Comparison of ENCODE assay signal across 23 cellular contexts in the genomic region with DNA sequence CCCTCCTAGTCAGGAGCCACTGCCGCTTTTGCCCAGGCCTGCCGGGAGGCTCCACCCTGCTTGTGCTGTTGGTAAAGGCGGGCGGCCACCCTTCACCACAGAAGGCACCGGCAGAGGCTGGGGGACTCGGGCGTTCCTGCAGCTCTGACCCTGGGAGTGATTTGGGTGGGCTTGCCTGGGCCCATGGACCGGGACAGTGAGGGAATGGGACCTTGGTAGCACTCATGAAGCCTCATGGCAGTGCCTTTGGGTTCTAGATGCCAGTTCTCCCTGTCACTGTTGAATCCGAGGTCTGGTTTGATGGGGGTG. TPM values are rescaled to one million over a fixed set of nuclear protein-coding genes. Genes with fewer than 3 reads are reported as not detected.
DNase-seq lines count a peak whose midpoint lies in the region; ATAC-seq, FAIRE-seq and TF ChIP-seq lines count a peak whose summit lies in the region.
"Had no signal": no experiment of that assay in that cellular context is flagged by ENCODE, and none has a peak within 500 bp of the region (broad histone marks: within the 10 kb centered on the region; RNA-seq: fewer than 3 reads in every experiment).

No MANE protein-coding gene starts in this region.

- H2AK5ac ChIP-seq in neuronal stem cell (ENCODE audit: low read depth, low read length): no peak overlapping the region

- H3K14ac ChIP-seq in neuronal stem cell (ENCODE audit: low read length): no peak overlapping the region

- H3K27me3 ChIP-seq in cardiac muscle cell (no peaks in the 10 kb centered on the region), GM12878 (replicated peaks in 1 of 2; ENCODE audit: control insufficient read depth in 2 of 2, insufficient read depth in 2 of 2, low read length in 1 of 2) (no peaks in the 10 kb centered on the region), neuronal stem cell (ENCODE audit: control insufficient read depth in 3 of 3, insufficient read depth in 3 of 3, low read depth in 1 of 3, low read length in 3 of 3) (no peaks in the 10 kb centered on the region)
- H3K27me3 ChIP-seq: adrenal gland, colonic mucosa, ovary had no signal

- TF ChIP-seq EP300 in GM12878 (IDR thresholded peaks at IDR 0.05; ENCODE audit: borderline replicate concordance in 1 of 2, control insufficient read depth in 1 of 2, low read depth in 2 of 2, low read length in 2 of 2): no peak

- in situ Hi-C loops in GM12878 (cut with MboI): no loop called here

- H3K23ac ChIP-seq in neuronal stem cell (ENCODE audit: low read depth, low read length, poor library complexity): peak overlapping the region; percentile 65

- no peak overlapping the region for H2AFZ ChIP-seq in GM12878 (ENCODE audit: control insufficient read depth, low read depth, low read length)
- no peak overlapping the region for H2AFZ ChIP-seq in neuronal stem cell (ENCODE audit: low read length)

- peak overlapping the region; percentile 65; the same call in 1 of the 2 replicates for H3K9ac ChIP-seq in GM12878 (ENCODE audit: control insufficient read depth, insufficient read depth, low read length)
- H3K9ac ChIP-seq in neuronal stem cell (ENCODE audit: low read depth, low read length, poor library complexity): peak overlapping the region; percentile 24

- TF ChIP-seq RAD21 in GM12878 (IDR thresholded peaks at IDR 0.05; ENCODE audit: insufficient read depth, low read depth, low read length): no peak

- WGBS in GM12878 (ENCODE audit: insufficient coverage, insufficient replicate concordance, low lambda C conversion rate, missing lambda C conversion rate): 80% methylated on average over 9 of the region's 9 CpGs
- WGBS in neuronal stem cell (ENCODE audit: extremely low coverage in 2 of 2, insufficient read length in 2 of 2, insufficient replicate concordance in 1 of 2), 2 donors: no CpG with 5 or more reads among the region's 9 CpGs

- H3K36me3 ChIP-seq in cardiac muscle cell (peaks cover 8% of the 10 kb centered on the region), GM12878 (ENCODE audit: control insufficient read depth in 2 of 2, insufficient read depth in 2 of 2, low read length in 1 of 2) (peaks cover 5 to 12% of the 10 kb centered on the region in 2 experiments), neuronal stem cell (replicated peaks in 1 of 2; ENCODE audit: control insufficient read depth in 2 of 2, insufficient read depth in 2 of 2, low read length in 2 of 2) (peaks cover 6 to 24% of the 10 kb centered on the region in 2 donors)
- H3K36me3 ChIP-seq: colonic mucosa, ovary had no signal

- no peak for FAIRE-seq in GM12878 (lab: Jason Lieb, UNC)

- no peak overlapping the region for H3K18ac ChIP-seq in neuronal stem cell (ENCODE audit: low read length)

- H3K27ac Mint-ChIP-seq in T-cell: no peak overlapping the region
- H3K27ac Mint-ChIP-seq: activated B cell treated with CpG ODN at 0.5 μM for 24 hours had no signal

- H2BK120ac ChIP-seq in neuronal stem cell (ENCODE audit: low read depth, low read length): no peak overlapping the region

- TF ChIP-seq CTCF in cardiac muscle cell (IDR thresholded peaks at IDR 0.05; ENCODE audit: low read depth, low read length): no peak
- TF ChIP-seq CTCF in GM12878 (IDR thresholded peaks at IDR 0.05 in 2 of 3, conservative IDR thresholded peaks at IDR 0.05 in 1 of 3; ENCODE audit: control insufficient read depth in 2 of 3, extremely low read depth in 1 of 3, insufficient read depth in 1 of 3, low read depth in 3 of 3, low read length in 3 of 3): no peak

- POLR2A ChIA-PET in GM12878 (lab: Charles Lee): interaction anchor here (0.7 to 1.3 kb wide), 2 partner anchors 9 to 211 kb away, joined by 3 to 5 read pairs; partner anchors contain the start of gene CPT1A
- POLR2A ChIA-PET in T-cell (lab: Charles Lee): no interaction called here

- H3K9me3 ChIP-seq in cardiac muscle cell (ENCODE audit: low read depth): no peaks in the 10 kb centered on the region
- no peaks in the 10 kb centered on the region for H3K9me3 ChIP-seq in GM12878 (replicated peaks; ENCODE audit: control insufficient read depth, insufficient read depth, low read length)
- H3K9me3 ChIP-seq in neuronal stem cell (replicated peaks in 1 of 2; ENCODE audit: control insufficient read depth in 2 of 2, insufficient read depth in 1 of 2, low read depth in 1 of 2, low read length in 2 of 2): peaks cover 0 to 2% of the 10 kb centered on the region in 2 donors
- H3K9me3 ChIP-seq: adrenal gland, colonic mucosa, ovary had no signal

- H3K27ac ChIP-seq in cardiac muscle cell (peak overlapping the region; percentile 47), GM12878 (ENCODE audit: control insufficient read depth, insufficient read depth) (peak overlapping the region; percentile 68), neuronal stem cell (replicated peaks; ENCODE audit: low read length) (no peak overlapping the region)
- H3K27ac ChIP-seq: 22Rv1, adrenal gland, colonic mucosa, ovary had no signal

- no peak overlapping the region for H2BK5ac ChIP-seq in neuronal stem cell (ENCODE audit: low read length)

- H4K20me1 ChIP-seq in GM12878 (ENCODE audit: control insufficient read depth, insufficient read depth): no peaks in the 10 kb centered on the region; the same call in 1 of the 2 replicates

- no peak overlapping the region for H3K4me3 Mint-ChIP-seq in T-cell
- H3K4me3 Mint-ChIP-seq: activated B cell treated with CpG ODN at 0.5 μM for 24 hours; naive thymus-derived CD4-positive, alpha-beta T cell had no signal

- CTCF ChIA-PET in GM12878 (lab: Yijun Ruan, JAX) (no interaction called here), T-cell (lab: Charles Lee) (no interaction called here)

- no peak overlapping the region for H2BK12ac ChIP-seq in neuronal stem cell (ENCODE audit: low read length)

- peaks cover 60% of the 10 kb centered on the region for H3K79me2 ChIP-seq in GM12878 (ENCODE audit: control insufficient read depth, insufficient read depth, low read length)

- H3K4me3 ChIP-seq in cardiac muscle cell (no peak overlapping the region), GM12878 (no peak overlapping the region), neuronal stem cell (ENCODE audit: low read length in 2 of 2) (no peak overlapping the region)
- H3K4me3 ChIP-seq: adrenal gland, colonic mucosa, ovary had no signal

- H3K79me1 ChIP-seq in neuronal stem cell (ENCODE audit: low read depth, low read length): peaks cover 26% of the 10 kb centered on the region

- no peak for ATAC-seq in Right ventricle myocardium superior (ENCODE audit: poor library complexity)
- no peak for ATAC-seq in GM12878
- ATAC-seq in T-cell (replicated peaks in 1 of 4): no peak
- ATAC-seq: naive thymus-derived CD4-positive, alpha-beta T cell; sciatic nerve had no signal

- no peaks in the 10 kb centered on the region for H3K9me3 Mint-ChIP-seq in T-cell
- H3K9me3 Mint-ChIP-seq: activated B cell treated with CpG ODN at 0.5 μM for 24 hours; naive thymus-derived CD4-positive, alpha-beta T cell had no signal

- RAD21 ChIA-PET in GM12878 (lab: Charles Lee; ENCODE audit: unreplicated experiment): interaction anchor here (0.6 to 0.8 kb wide), 2 partner anchors 9 to 623 kb away, joined by 3 to 4 read pairs; no protein-coding TSS in a partner anchor

- peak overlapping the region; percentile 91 for H3K4me2 ChIP-seq in GM12878 (ENCODE audit: control insufficient read depth, insufficient read depth)
- no peak overlapping the region for H3K4me2 ChIP-seq in neuronal stem cell (ENCODE audit: insufficient read depth, low read length, poor library complexity, severe bottlenecking)

- no peaks in the 10 kb centered on the region for H3K27me3 Mint-ChIP-seq in T-cell
- H3K27me3 Mint-ChIP-seq: activated B cell treated with CpG ODN at 0.5 μM for 24 hours; naive thymus-derived CD4-positive, alpha-beta T cell had no signal

- H4K91ac ChIP-seq in neuronal stem cell (ENCODE audit: low read depth, low read length, poor library complexity): no peak overlapping the region

- no peak for TF ChIP-seq POLR2A in GM12878 (IDR thresholded peaks at IDR 0.05; ENCODE audit: low read depth, low read length)

- intact Hi-C loops in Right ventricle myocardium superior (cut with DNase I): no loop called here
- intact Hi-C loops in GM12878 (cut with micrococcal nuclease; ENCODE audit: unreplicated experiment): loop anchor here (5.0 to 10.0 kb wide), 2 partner anchors 151 to 208 kb away; partner anchors contain the start of genes CPT1A, IGHMBP2 and MRPL21

- H3K4me1 ChIP-seq in cardiac muscle cell (ENCODE audit: low read depth) (peaks cover 37% of the 10 kb centered on the region), GM12878 (ENCODE audit: control insufficient read depth, insufficient read depth, low read length) (peaks cover 52% of the 10 kb centered on the region), neuronal stem cell (ENCODE audit: control insufficient read depth in 2 of 2, insufficient read depth in 1 of 2, low read depth in 1 of 2, low read length in 2 of 2) (peaks cover 5 to 8% of the 10 kb centered on the region in 2 donors)

- SMC1A ChIA-PET in GM12878 (lab: Charles Lee; ENCODE audit: uncharacterized antibody, unreplicated experiment): no interaction called here

- no peak overlapping the region for H2BK15ac ChIP-seq in neuronal stem cell (ENCODE audit: low read length)

- H4K8ac ChIP-seq in neuronal stem cell (ENCODE audit: low read depth, low read length): no peak overlapping the region

- DNase-seq in cardiac muscle cell (ENCODE audit: low read depth in 1 of 2, low spot score in 1 of 2) (no peak), Right ventricle myocardium superior (no peak), GM12878 (ENCODE audit: low read depth, low spot score) (no peak), neuronal stem cell (ENCODE audit: low spot score) (no peak), T-cell (no peak), NCI-H1105 treated with DMSO at 0.1 percent for 48 hours (lab: John Stamatoyannopoulos, UW) (no peak), OCI-M1 (lab: John Stamatoyannopoulos, UW) (no peak)
- no peak for DNase-seq in activated CD4-positive, alpha-beta T cell treated with anti-CD3 and anti-CD28 coated beads for 48 hours
- DNase-seq: activated B cell treated with CpG ODN at 0.5 μM for 24 hours; activated CD4-positive, alpha-beta T cell treated with anti-CD3 and anti-CD28 coated beads, Interleukin-2, amount 50 U/mL, for 48 hours; activated gamma-delta T cell treated with Interleukin-2 at 50 U/mL for 16 hours; adrenal gland; colonic mucosa; COR-L47; DMS79 treated with DMSO at 0.1 percent for 48 hours; mesenchymal stem cell; naive thymus-derived CD4-positive, alpha-beta T cell; NCI-H524; ovary; RPMI8226; T1000 had no signal

- no peak overlapping the region for H3K4ac ChIP-seq in neuronal stem cell (ENCODE audit: low read length)

- H3K36me3 Mint-ChIP-seq in T-cell: peaks cover 5% of the 10 kb centered on the region

- peaks cover 23 to 43% (median 27%) of the 10 kb centered on the region in 3 donors for H3K4me1 Mint-ChIP-seq in T-cell

- no TSS peak for BruUV-seq in GM12878 (replicated peaks; lab: Mats Ljungman, UMichigan)

RNA-seq across cellular contexts. Expression of gene TPCN2, which starts 4.4 kb away (rescaled TPM):
- total RNA-seq in cardiac muscle cell: 25.5 and 39.4 TPM in 2 replicates
- 42.2 and 50.1 TPM in 2 replicates for polyA plus RNA-seq in cardiac muscle cell
- total RNA-seq in Right ventricle myocardium superior: 7.6 TPM
- total RNA-seq in GM12878 (2013; cell fraction: nucleolus; rRNA removed): 108 and 127 TPM in 2 replicates
- total RNA-seq in GM12878 (2014; rRNA removed): 8.2 and 10.4 TPM in 2 replicates
- 5.7 and 6.5 TPM in 2 replicates for total RNA-seq in GM12878 (2014; rRNA removed; fragmentation: Illumina TruSeq; extraction: Trizol)
- 16.3 and 18.4 TPM in 2 replicates for total RNA-seq in GM12878 (2021)
- 6.3 TPM for polyA plus RNA-seq in GM12878 (2011; ENCODE audit: low read depth)
- polyA plus RNA-seq in GM12878 (2011; rRNA removed): 11.9 and 18.3 TPM in 2 replicates
- 15.3 and 17.0 TPM in 2 replicates for polyA plus RNA-seq in GM12878 (2011; cell fraction: cytosol; rRNA removed)
- polyA plus RNA-seq in GM12878 (2011; cell fraction: nucleus; rRNA removed): 127 and 138 TPM in 2 replicates
- polyA plus RNA-seq in GM12878 (2012): 10.9 and 14.3 TPM in 2 replicates
- polyA plus RNA-seq in GM12878 (2014; fragmentation: Illumina TruSeq; extraction: Trizol): 6.2 and 8.3 TPM in 2 replicates
- polyA plus RNA-seq in GM12878 (2014; fragmentation: Nextera tagmentation; extraction: Ambion mirVana): 1 to 10 TPM; 1.7 to 2.4 TPM
- polyA plus RNA-seq in GM12878 (2014; rRNA removed): 13.5 and 16.2 TPM in 2 replicates
- 1 to 10 TPM; 7.9 to 8.5 TPM for polyA plus RNA-seq in GM12878 (2016; fragmentation: Nextera tagmentation; extraction: Ambion mirVana)
- 13.0 and 19.8 TPM in 2 replicates for polyA minus RNA-seq in GM12878 (2011; rRNA and poly(A)+ RNA removed)
- polyA minus RNA-seq in GM12878 (2011; cell fraction: cytosol; rRNA and poly(A)+ RNA removed): 4.8 and 6.2 TPM in 2 replicates
- 30.7 and 43.1 TPM in 2 replicates for polyA minus RNA-seq in GM12878 (2011; cell fraction: nucleus; rRNA and poly(A)+ RNA removed)
- polyA plus RNA-seq in neuronal stem cell (2013, experiment 1 of 2): 4.3 TPM
- polyA plus RNA-seq in neuronal stem cell (2013, experiment 2 of 2): 4.3 TPM
- 10 to 100 TPM; 14.9 to 34.3 (median 19.4) TPM for total RNA-seq in T-cell

RNA-seq across cellular contexts. Expression of gene MRGPRF, which starts 40.1 kb away (rescaled TPM):
- total RNA-seq in cardiac muscle cell (11.2 and 13.8 TPM in 2 replicates), Right ventricle myocardium superior (4.9 TPM), GM12878 (2014; rRNA removed) (not detected in 2 replicates), GM12878 (2014; rRNA removed; fragmentation: Illumina TruSeq; extraction: Trizol) (not detected in 2 replicates), GM12878 (2021) (not detected in 2 replicates), T-cell (not detected)
- polyA plus RNA-seq in cardiac muscle cell (9.3 and 9.7 TPM in 2 replicates), GM12878 (2011; rRNA removed) (not detected in 2 replicates), GM12878 (2014; fragmentation: Illumina TruSeq; extraction: Trizol) (not detected in 2 replicates), GM12878 (2014; fragmentation: Nextera tagmentation; extraction: Ambion mirVana) (not detected), GM12878 (2014; rRNA removed) (not detected in 2 replicates), GM12878 (2016; fragmentation: Nextera tagmentation; extraction: Ambion mirVana) (not detected)
- not detected in 2 replicates for total RNA-seq in GM12878 (2013; cell fraction: nucleolus; rRNA removed)
- not detected for polyA plus RNA-seq in GM12878 (2011; ENCODE audit: low read depth)
- not detected in 2 replicates for polyA plus RNA-seq in GM12878 (2011; cell fraction: cytosol; rRNA removed)
- polyA plus RNA-seq in GM12878 (2011; cell fraction: nucleus; rRNA removed): not detected in 2 replicates
- polyA plus RNA-seq in GM12878 (2012): not detected in 2 replicates
- polyA minus RNA-seq in GM12878 (2011; rRNA and poly(A)+ RNA removed): not detected in 2 replicates
- not detected in 2 replicates for polyA minus RNA-seq in GM12878 (2011; cell fraction: cytosol; rRNA and poly(A)+ RNA removed)
- polyA minus RNA-seq in GM12878 (2011; cell fraction: nucleus; rRNA and poly(A)+ RNA removed): not detected in 2 replicates
- polyA plus RNA-seq in neuronal stem cell (2013, experiment 1 of 2): 2.2 TPM
- polyA plus RNA-seq in neuronal stem cell (2013, experiment 2 of 2): 2.0 TPM
- total RNA-seq: activated B cell treated with CpG ODN at 0.5 μM for 24 hours; naive thymus-derived CD4-positive, alpha-beta T cell had no signal
- polyA plus RNA-seq: naive thymus-derived CD4-positive, alpha-beta T cell had no signal
